8 cellular contexts compared by ENCODE assay signal in genomic region chr14:105806568-105806967, GRCh38.
"Had no signal": no experiment of that assay in that cellular context is flagged by ENCODE, and none has a peak within 500 bp of the region (broad histone marks: within the 10 kb centered on the region; RNA-seq: fewer than 3 reads in every experiment).

No MANE protein-coding gene starts in this region.

- H3K4me2 ChIP-seq: GM23338 had no signal

- H3K36me3 Mint-ChIP-seq: IgD-negative memory B cell had no signal

- FAIRE-seq: H1, H54, HTR-8/SVneo had no signal

- H3K9me3 Mint-ChIP-seq: IgD-negative memory B cell had no signal

- H3K27me3 Mint-ChIP-seq: IgD-negative memory B cell had no signal

- H3K4me3 ChIP-seq: GM23338 had no signal

- ATAC-seq: GM23338 had no signal

- DNase-seq: H9, HCEC 1CT, KG1 had no signal

- H3K4me3 Mint-ChIP-seq: GM23338, H9, IgD-negative memory B cell had no signal

- H2AFZ ChIP-seq: GM23338 had no signal

- H3K4me1 Mint-ChIP-seq: GM23338, H9, IgD-negative memory B cell had no signal

- H3K27ac Mint-ChIP-seq: GM23338, H9, IgD-negative memory B cell had no signal
